ENCODE assay signal across 1 cellular context in the genomic region with DNA sequence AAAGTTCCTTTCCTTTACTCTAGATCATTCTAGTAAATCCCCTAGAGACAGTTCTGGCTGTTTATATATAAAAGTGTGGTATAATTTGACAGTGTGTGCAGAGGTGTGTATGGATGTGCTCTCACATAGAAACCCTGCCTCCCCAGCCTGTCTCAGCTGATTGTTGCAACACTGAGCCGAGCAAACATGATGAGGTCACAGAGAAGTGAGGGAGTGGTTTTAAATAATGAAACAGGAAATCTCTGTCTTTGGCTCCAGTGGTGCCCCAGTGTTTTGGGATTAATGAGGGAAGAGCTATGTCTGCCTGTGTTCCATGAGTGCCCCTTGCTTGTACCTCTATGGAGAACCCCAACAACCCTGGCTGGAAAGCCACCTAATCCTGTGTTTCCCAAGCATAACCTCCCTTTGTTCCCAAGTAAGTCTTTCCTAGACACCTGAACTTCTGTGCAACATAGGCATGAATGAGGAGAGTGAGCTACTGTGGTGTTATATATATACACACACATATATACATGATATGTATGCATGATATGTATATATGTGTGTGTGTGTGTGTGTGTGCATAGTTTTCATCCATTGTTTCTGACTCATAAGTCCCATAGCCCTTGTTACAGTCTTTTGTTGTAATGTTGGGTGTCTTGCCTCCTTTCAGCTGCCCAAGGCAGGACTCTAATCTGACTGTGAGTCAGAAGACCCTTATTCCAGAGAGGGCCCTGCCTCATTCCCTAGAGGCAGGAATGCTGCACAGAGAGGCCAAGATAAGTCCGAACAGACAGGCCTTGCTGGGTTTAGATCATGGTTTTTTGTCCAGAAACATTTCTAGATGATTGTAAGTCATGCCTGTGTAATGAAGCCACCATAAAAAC.
TF ChIP-seq lines count a peak whose summit lies in the region.

No MANE protein-coding gene starts in this region.

TF ChIP-seq in IMR-90, 13 proteins besides CTCF, POLR2A, EP300 and RAD21 (continued from another document):
- no peak for TF ChIP-seq USF2 (IDR thresholded peaks at IDR 0.05; ENCODE audit: low read depth, low read length)
- TF ChIP-seq SMC3 (IDR thresholded peaks at IDR 0.05; ENCODE audit: low read depth, low read length): peak; percentile 29; the same call in 1 of the 2 replicates
- TF ChIP-seq FOS (IDR thresholded peaks at IDR 0.05; ENCODE audit: low read depth, low read length): peak; percentile 58
- 0 out of 2 replicates have a peak, but pooled peaks have one; percentile 24 for TF ChIP-seq MXI1 (IDR thresholded peaks at IDR 0.05; ENCODE audit: borderline replicate concordance, low read depth, low read length)
- no peak for TF ChIP-seq ELK1 (IDR thresholded peaks at IDR 0.05; ENCODE audit: borderline replicate concordance, low read depth, low read length)
- TF ChIP-seq CEBPB (IDR thresholded peaks at IDR 0.05; ENCODE audit: low read depth, low read length): peak; percentile 98
